Comparison of ENCODE assay signal across 8 cellular contexts in genomic region chr1:151511636-151512215, GRCh38. TPM values are rescaled to one million over a fixed set of nuclear protein-coding genes. Genes with fewer than 3 reads are reported as not detected.
DNase-seq lines count a peak whose midpoint lies in the region; ATAC-seq lines count a peak whose summit lies in the region.

No MANE protein-coding gene starts in this region.

- H3K36me3 ChIP-seq in urinary bladder (ENCODE audit: insufficient read depth): no peaks in the 10 kb centered on the region

- no peaks in the 10 kb centered on the region for H3K27me3 Mint-ChIP-seq in naive thymus-derived CD8-positive, alpha-beta T cell

- WGBS in urinary bladder: 2% methylated on average over 23 of the region's 23 CpGs

- peaks cover 7 to 31% (median 22%) of the 10 kb centered on the region in 4 donors for H3K4me1 Mint-ChIP-seq in naive thymus-derived CD8-positive, alpha-beta T cell

- H3K4me3 Mint-ChIP-seq in naive thymus-derived CD8-positive, alpha-beta T cell: peak overlapping the region; percentile 85 to 98 (median 90)

- ATAC-seq in GM21723 (IDR thresholded peaks at IDR 0.05; ENCODE audit: unreplicated experiment) (peak; percentile 36), esophagus mucosa (peak; percentile 19), HG03457 (IDR thresholded peaks at IDR 0.05; ENCODE audit: unreplicated experiment) (no peak)
- peak; percentile 29 to 31 for ATAC-seq in naive thymus-derived CD8-positive, alpha-beta T cell

- POLR2A ChIA-PET in naive thymus-derived CD8-positive, alpha-beta T cell (lab: Charles Lee): interaction anchor here (0.6 to 1.5 kb wide), 5 partner anchors 40 to 400 kb away, joined by 3 to 12 read pairs (median 7); partner anchors contain the start of genes POGZ and PSMB4

- H3K27ac ChIP-seq in urinary bladder (ENCODE audit: low read depth): no peak overlapping the region

- peak overlapping the region; percentile 62 for H3K4me3 ChIP-seq in urinary bladder (ENCODE audit: low read depth, low read length)

- peak; percentile 27 for DNase-seq in CD1c-positive myeloid dendritic cell (ENCODE audit: extremely low spot score)
- peak; percentile 9 for DNase-seq in NCI-H2029 treated with DMSO at 0.1 percent for 48 hours (lab: John Stamatoyannopoulos, UW)
- peak; percentile 31 to 44 for DNase-seq in activated CD4-positive, alpha-beta T cell treated with anti-CD3 and anti-CD28 coated beads, Interleukin-2, amount 50 U/mL, for 48 hours
- DNase-seq in naive thymus-derived CD8-positive, alpha-beta T cell: peak in 9 of 10 donors; percentile 12 to 64 (median 26)

- peak overlapping the region in 7 of 10 donors; percentile 19 to 81 (median 62) for H3K27ac Mint-ChIP-seq in naive thymus-derived CD8-positive, alpha-beta T cell

- no peaks in the 10 kb centered on the region for H3K36me3 Mint-ChIP-seq in naive thymus-derived CD8-positive, alpha-beta T cell

- no peaks in the 10 kb centered on the region for H3K9me3 Mint-ChIP-seq in naive thymus-derived CD8-positive, alpha-beta T cell

- H3K4me1 ChIP-seq in urinary bladder (ENCODE audit: insufficient read depth): no peaks in the 10 kb centered on the region

RNA-seq across cellular contexts. Expression of gene CGN, which starts 0.5 kb away (rescaled TPM):
- total RNA-seq in esophagus mucosa (9.3 TPM), urinary bladder (5.9 TPM)
- total RNA-seq in naive thymus-derived CD8-positive, alpha-beta T cell: 1 to 10 TPM; 2.6 to 2.7 TPM
- 1 to 10 TPM in 2 of 3 donors, under 1 TPM in 1; 0.08 to 1.3 (median 1.0) TPM for polyA plus RNA-seq in naive thymus-derived CD8-positive, alpha-beta T cell
- 5.5 TPM for polyA plus RNA-seq in urinary bladder

RNA-seq across cellular contexts. Expression of gene TUFT1, which starts 28.4 kb away (rescaled TPM):
- total RNA-seq in esophagus mucosa (36.6 TPM), urinary bladder (9.7 TPM)
- 1 to 10 TPM; 2.9 to 3.2 TPM for total RNA-seq in naive thymus-derived CD8-positive, alpha-beta T cell
- polyA plus RNA-seq in naive thymus-derived CD8-positive, alpha-beta T cell: 1 to 10 TPM in 2 of 3 donors, under 1 TPM in 1; 0.80 to 1.9 (median 1.7) TPM
- polyA plus RNA-seq in urinary bladder: 8.5 TPM

RNA-seq across cellular contexts. Expression of gene POGZ, which starts 52.4 kb away (rescaled TPM):
- 37.5 TPM for total RNA-seq in esophagus mucosa
- 100 to 1,000 TPM; 101 to 112 TPM for total RNA-seq in naive thymus-derived CD8-positive, alpha-beta T cell
- 1 to 10 TPM; 5.9 to 9.5 (median 9.0) TPM for polyA plus RNA-seq in naive thymus-derived CD8-positive, alpha-beta T cell
- 86.9 TPM for total RNA-seq in urinary bladder
- polyA plus RNA-seq in urinary bladder: 32.1 TPM
